In the genomic region with DNA sequence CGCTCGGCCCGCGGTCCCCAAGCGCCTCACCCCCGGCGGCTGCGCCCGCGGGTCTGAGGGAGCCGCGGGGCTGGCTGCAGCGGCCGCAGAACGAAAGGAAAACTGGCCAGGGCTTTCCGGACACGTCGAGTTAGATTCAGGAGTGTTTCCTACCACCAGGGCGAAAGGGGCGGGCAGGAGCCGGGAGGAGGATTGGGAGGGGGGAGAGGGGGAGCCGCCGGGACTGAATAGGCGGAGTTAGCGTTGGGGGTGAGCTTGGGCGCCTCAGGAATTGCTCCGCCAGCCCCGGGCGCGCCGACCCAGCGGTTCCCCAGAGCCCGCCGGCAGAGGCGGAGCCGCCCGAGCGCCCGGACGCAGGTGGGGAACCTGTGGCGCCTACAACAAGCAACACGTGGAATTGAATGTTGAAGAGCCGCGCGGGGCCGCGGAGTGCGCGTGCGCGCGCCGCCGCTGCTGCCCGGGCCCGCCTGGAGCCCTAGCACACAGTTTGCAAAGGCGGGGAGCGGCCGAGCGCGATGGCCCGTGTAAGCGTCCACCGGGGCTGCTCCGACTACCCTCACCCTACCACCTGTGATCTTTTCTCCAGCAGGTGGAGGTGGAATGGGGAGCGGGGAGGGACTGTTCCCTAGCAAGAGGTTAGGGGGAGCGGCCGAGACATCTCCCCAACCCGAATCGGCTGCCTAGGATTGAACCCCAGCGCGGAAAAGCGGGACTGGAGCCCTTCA, we compare ENCODE assay signal across 1 cellular context.
TF ChIP-seq lines count a peak whose summit lies in the region.

A gene (minus strand): TSS at position 104 of the 725 bp plus-strand sequence. CDS start 123 bp downstream, outside the sequence.

TF ChIP-seq in HepG2, 621 proteins besides CTCF, POLR2A, EP300 and RAD21 (continued from another document and continues in another):
- TF ChIP-seq DPF2 (CRISPR knock-in tag; IDR thresholded peaks at IDR 0.05; ENCODE audit: borderline replicate concordance, low read depth) (no peak), ZFP36L2 (CRISPR knock-in tag; IDR thresholded peaks at IDR 0.05) (no peak), ZFP1 (CRISPR knock-in tag; IDR thresholded peaks at IDR 0.05) (no peak), SSRP1 (CRISPR knock-in tag; IDR thresholded peaks at IDR 0.05) (no peak), ZNF780A (CRISPR knock-in tag; IDR thresholded peaks at IDR 0.05) (peak; percentile 52; the same call in 1 of the 2 replicates), ZFY (CRISPR knock-in tag; IDR thresholded peaks at IDR 0.05) (peak; percentile 52), POLR2G (IDR thresholded peaks at IDR 0.05; ENCODE audit: low read depth, low read length) (peak; percentile 86), GATAD1 (CRISPR knock-in tag; IDR thresholded peaks at IDR 0.05) (no peak), GZF1 (CRISPR knock-in tag; IDR thresholded peaks at IDR 0.05) (peak; percentile 47; the same call in 1 of the 2 replicates), FLYWCH1 (CRISPR knock-in tag; IDR thresholded peaks at IDR 0.05) (no peak), NFKBIZ (CRISPR knock-in tag; IDR thresholded peaks at IDR 0.05) (peak; percentile 52; the same call in 1 of the 2 replicates), ZNF720 (CRISPR knock-in tag; IDR thresholded peaks at IDR 0.05) (no peak), NR1H2 (CRISPR knock-in tag; IDR thresholded peaks at IDR 0.05; ENCODE audit: borderline replicate concordance, low read depth) (no peak), SAP130 (CRISPR knock-in tag; IDR thresholded peaks at IDR 0.05; ENCODE audit: low read depth) (peak; percentile 63), BHLHE40 (IDR thresholded peaks at IDR 0.05; ENCODE audit: low read length) (no peak), ZNF883 (CRISPR knock-in tag; IDR thresholded peaks at IDR 0.05; ENCODE audit: not compliant biosample characterization) (no peak), HNRNPLL (IDR thresholded peaks at IDR 0.05; ENCODE audit: low read depth, low read length, poor library complexity, severe bottlenecking) (peak; percentile 88), ZNF607 (CRISPR knock-in tag; IDR thresholded peaks at IDR 0.05; ENCODE audit: borderline replicate concordance) (peak; percentile 88), ZNF282 (IDR thresholded peaks at IDR 0.05; ENCODE audit: partially characterized antibody) (no peak), ZNF782 (CRISPR knock-in tag; IDR thresholded peaks at IDR 0.05; ENCODE audit: borderline replicate concordance) (no peak), FOXA3 (CRISPR knock-in tag; IDR thresholded peaks at IDR 0.05) (no peak), KLF15 (CRISPR knock-in tag; IDR thresholded peaks at IDR 0.05; ENCODE audit: borderline replicate concordance) (peak; percentile 71; the same call in 1 of the 2 replicates), NR2C2 (CRISPR knock-in tag; IDR thresholded peaks at IDR 0.05; ENCODE audit: borderline replicate concordance) (0 out of 2 replicates have a peak, but pooled peaks have one; percentile 47), RBAK (CRISPR knock-in tag; IDR thresholded peaks at IDR 0.05) (no peak), PRMT3 (CRISPR knock-in tag; IDR thresholded peaks at IDR 0.05; ENCODE audit: borderline replicate concordance, low read depth) (peak; percentile 62), RBM39 (IDR thresholded peaks at IDR 0.05; ENCODE audit: low read depth, low read length, poor library complexity, severe bottlenecking) (no peak), FOXO1 (CRISPR knock-in tag; IDR thresholded peaks at IDR 0.05) (no peak), REXO4 (CRISPR knock-in tag; IDR thresholded peaks at IDR 0.05; ENCODE audit: borderline replicate concordance) (0 out of 2 replicates have a peak, but pooled peaks have one; percentile 34), SNAI1 (CRISPR knock-in tag; IDR thresholded peaks at IDR 0.05; ENCODE audit: borderline replicate concordance) (no peak)
- TF ChIP-seq, protein P1, sequence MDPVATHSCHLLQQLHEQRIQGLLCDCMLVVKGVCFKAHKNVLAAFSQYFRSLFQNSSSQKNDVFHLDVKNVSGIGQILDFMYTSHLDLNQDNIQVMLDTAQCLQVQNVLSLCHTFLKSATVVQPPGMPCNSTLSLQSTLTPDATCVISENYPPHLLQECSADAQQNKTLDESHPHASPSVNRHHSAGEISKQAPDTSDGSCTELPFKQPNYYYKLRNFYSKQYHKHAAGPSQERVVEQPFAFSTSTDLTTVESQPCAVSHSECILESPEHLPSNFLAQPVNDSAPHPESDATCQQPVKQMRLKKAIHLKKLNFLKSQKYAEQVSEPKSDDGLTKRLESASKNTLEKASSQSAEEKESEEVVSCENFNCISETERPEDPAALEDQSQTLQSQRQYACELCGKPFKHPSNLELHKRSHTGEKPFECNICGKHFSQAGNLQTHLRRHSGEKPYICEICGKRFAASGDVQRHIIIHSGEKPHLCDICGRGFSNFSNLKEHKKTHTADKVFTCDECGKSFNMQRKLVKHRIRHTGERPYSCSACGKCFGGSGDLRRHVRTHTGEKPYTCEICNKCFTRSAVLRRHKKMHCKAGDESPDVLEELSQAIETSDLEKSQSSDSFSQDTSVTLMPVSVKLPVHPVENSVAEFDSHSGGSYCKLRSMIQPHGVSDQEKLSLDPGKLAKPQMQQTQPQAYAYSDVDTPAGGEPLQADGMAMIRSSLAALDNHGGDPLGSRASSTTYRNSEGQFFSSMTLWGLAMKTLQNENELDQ (CRISPR knock-in tag; IDR thresholded peaks at IDR 0.05; ENCODE audit: borderline replicate concordance): no peak
- TF ChIP-seq, protein P2, sequence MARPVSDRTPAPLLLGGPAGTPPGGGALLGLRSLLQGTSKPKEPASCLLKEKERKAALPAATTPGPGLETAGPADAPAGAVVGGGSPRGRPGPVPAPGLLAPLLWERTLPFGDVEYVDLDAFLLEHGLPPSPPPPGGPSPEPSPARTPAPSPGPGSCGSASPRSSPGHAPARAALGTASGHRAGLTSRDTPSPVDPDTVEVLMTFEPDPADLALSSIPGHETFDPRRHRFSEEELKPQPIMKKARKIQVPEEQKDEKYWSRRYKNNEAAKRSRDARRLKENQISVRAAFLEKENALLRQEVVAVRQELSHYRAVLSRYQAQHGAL (CRISPR knock-in tag; IDR thresholded peaks at IDR 0.05; ENCODE audit: not compliant biosample characterization): no peak
- TF ChIP-seq, protein P3, sequence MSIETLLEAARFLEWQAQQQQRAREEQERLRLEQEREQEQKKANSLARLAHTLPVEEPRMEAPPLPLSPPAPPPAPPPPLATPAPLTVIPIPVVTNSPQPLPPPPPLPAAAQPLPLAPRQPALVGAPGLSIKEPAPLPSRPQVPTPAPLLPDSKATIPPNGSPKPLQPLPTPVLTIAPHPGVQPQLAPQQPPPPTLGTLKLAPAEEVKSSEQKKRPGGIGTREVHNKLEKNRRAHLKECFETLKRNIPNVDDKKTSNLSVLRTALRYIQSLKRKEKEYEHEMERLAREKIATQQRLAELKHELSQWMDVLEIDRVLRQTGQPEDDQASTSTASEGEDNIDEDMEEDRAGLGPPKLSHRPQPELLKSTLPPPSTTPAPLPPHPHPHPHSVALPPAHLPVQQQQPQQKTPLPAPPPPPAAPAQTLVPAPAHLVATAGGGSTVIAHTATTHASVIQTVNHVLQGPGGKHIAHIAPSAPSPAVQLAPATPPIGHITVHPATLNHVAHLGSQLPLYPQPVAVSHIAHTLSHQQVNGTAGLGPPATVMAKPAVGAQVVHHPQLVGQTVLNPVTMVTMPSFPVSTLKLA (IDR thresholded peaks at IDR 0.05): peak; percentile 77
- TF ChIP-seq, protein P4, sequence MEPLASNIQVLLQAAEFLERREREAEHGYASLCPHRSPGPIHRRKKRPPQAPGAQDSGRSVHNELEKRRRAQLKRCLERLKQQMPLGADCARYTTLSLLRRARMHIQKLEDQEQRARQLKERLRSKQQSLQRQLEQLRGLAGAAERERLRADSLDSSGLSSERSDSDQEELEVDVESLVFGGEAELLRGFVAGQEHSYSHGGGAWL (CRISPR knock-in tag; IDR thresholded peaks at IDR 0.05): peak; percentile 58; the same call in 1 of the 2 replicates
- TF ChIP-seq, protein P5, sequence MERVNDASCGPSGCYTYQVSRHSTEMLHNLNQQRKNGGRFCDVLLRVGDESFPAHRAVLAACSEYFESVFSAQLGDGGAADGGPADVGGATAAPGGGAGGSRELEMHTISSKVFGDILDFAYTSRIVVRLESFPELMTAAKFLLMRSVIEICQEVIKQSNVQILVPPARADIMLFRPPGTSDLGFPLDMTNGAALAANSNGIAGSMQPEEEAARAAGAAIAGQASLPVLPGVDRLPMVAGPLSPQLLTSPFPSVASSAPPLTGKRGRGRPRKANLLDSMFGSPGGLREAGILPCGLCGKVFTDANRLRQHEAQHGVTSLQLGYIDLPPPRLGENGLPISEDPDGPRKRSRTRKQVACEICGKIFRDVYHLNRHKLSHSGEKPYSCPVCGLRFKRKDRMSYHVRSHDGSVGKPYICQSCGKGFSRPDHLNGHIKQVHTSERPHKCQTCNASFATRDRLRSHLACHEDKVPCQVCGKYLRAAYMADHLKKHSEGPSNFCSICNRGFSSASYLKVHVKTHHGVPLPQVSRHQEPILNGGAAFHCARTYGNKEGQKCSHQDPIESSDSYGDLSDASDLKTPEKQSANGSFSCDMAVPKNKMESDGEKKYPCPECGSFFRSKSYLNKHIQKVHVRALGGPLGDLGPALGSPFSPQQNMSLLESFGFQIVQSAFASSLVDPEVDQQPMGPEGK (CRISPR knock-in tag; IDR thresholded peaks at IDR 0.05): peak; percentile 58
- TF ChIP-seq, protein P6, sequence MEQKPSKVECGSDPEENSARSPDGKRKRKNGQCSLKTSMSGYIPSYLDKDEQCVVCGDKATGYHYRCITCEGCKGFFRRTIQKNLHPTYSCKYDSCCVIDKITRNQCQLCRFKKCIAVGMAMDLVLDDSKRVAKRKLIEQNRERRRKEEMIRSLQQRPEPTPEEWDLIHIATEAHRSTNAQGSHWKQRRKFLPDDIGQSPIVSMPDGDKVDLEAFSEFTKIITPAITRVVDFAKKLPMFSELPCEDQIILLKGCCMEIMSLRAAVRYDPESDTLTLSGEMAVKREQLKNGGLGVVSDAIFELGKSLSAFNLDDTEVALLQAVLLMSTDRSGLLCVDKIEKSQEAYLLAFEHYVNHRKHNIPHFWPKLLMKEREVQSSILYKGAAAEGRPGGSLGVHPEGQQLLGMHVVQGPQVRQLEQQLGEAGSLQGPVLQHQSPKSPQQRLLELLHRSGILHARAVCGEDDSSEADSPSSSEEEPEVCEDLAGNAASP (CRISPR knock-in tag; IDR thresholded peaks at IDR 0.05; ENCODE audit: borderline replicate concordance): peak; percentile 19; the same call in 1 of the 2 replicates
- TF ChIP-seq, protein P7, sequence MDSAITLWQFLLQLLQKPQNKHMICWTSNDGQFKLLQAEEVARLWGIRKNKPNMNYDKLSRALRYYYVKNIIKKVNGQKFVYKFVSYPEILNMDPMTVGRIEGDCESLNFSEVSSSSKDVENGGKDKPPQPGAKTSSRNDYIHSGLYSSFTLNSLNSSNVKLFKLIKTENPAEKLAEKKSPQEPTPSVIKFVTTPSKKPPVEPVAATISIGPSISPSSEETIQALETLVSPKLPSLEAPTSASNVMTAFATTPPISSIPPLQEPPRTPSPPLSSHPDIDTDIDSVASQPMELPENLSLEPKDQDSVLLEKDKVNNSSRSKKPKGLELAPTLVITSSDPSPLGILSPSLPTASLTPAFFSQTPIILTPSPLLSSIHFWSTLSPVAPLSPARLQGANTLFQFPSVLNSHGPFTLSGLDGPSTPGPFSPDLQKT (CRISPR knock-in tag; IDR thresholded peaks at IDR 0.05; ENCODE audit: borderline replicate concordance): no peak
- TF ChIP-seq, protein P8, sequence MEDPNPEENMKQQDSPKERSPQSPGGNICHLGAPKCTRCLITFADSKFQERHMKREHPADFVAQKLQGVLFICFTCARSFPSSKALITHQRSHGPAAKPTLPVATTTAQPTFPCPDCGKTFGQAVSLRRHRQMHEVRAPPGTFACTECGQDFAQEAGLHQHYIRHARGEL (CRISPR knock-in tag; IDR thresholded peaks at IDR 0.05): no peak
- TF ChIP-seq, protein P9, sequence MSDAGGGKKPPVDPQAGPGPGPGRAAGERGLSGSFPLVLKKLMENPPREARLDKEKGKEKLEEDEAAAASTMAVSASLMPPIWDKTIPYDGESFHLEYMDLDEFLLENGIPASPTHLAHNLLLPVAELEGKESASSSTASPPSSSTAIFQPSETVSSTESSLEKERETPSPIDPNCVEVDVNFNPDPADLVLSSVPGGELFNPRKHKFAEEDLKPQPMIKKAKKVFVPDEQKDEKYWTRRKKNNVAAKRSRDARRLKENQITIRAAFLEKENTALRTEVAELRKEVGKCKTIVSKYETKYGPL (CRISPR knock-in tag; IDR thresholded peaks at IDR 0.05): no peak
- TF ChIP-seq, protein P10, sequence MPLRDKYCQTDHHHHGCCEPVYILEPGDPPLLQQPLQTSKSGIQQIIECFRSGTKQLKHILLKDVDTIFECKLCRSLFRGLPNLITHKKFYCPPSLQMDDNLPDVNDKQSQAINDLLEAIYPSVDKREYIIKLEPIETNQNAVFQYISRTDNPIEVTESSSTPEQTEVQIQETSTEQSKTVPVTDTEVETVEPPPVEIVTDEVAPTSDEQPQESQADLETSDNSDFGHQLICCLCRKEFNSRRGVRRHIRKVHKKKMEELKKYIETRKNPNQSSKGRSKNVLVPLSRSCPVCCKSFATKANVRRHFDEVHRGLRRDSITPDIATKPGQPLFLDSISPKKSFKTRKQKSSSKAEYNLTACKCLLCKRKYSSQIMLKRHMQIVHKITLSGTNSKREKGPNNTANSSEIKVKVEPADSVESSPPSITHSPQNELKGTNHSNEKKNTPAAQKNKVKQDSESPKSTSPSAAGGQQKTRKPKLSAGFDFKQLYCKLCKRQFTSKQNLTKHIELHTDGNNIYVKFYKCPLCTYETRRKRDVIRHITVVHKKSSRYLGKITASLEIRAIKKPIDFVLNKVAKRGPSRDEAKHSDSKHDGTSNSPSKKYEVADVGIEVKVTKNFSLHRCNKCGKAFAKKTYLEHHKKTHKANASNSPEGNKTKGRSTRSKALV (CRISPR knock-in tag; IDR thresholded peaks at IDR 0.05): peak; percentile 91
